ENCODE assay signal across 8 cellular contexts in the genomic region with DNA sequence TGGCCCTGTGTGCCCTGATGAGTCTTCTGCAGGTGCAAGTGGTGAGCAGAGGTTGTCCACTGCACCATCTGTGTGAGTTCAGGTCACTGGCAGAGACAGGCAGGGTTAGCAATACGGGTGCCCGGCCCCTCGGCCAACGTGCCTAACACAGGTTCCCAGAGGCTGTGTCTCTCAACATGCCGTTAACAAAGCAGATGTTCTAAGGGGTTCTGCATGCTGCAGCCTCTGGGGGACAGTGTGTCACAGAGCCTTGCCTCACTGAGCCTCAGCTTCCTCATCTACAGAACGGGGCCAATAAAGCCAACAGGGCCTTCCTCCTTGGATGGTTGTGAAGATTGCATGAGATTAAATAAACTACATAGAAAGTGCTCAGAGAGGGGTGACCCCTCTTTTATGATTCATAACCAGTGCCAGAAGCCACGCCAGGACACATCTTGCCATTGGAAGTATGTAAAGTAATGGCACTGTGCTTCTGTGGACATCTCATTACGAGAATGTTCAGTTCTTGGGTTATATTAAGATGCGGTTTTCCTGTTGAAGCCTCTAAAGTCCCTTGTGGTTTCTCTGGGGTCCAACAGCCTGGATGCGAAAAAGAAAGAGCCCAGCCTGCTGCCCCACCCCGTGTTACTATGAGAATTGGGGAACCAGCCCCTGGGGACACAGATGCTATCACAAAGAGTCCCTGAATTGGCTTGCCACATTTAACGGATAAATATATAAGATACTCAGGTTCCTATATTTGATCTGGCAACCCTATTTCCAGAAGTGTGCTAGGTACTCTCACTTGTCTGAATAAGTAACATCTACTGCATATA. TPM values are rescaled to one million over a fixed set of nuclear protein-coding genes. Genes with fewer than 3 reads are reported as not detected.
DNase-seq lines count a peak whose midpoint lies in the region; ATAC-seq and TF ChIP-seq lines count a peak whose summit lies in the region.

No MANE protein-coding gene starts in this region.

- ATAC-seq in GM21360 (IDR thresholded peaks at IDR 0.05; ENCODE audit: unreplicated experiment) (peak; percentile 50), HG03520 (IDR thresholded peaks at IDR 0.05; ENCODE audit: unreplicated experiment) (peak; percentile 77)

- CTCF ChIA-PET in MCF 10A (lab: Yijun Ruan, JAX) = interaction anchor here (1.5 to 1.6 kb wide), 3 partner anchors 17 to 235 kb away, joined by 3 to 6 read pairs (median 5); no protein-coding TSS in a partner anchor

- POLR2A ChIA-PET in MCF 10A (lab: Yijun Ruan, JAX) = no interaction called here

- peaks cover 4% of the 10 kb centered on the region for H3K9me3 Mint-ChIP-seq in activated naive CD8-positive, alpha-beta T cell treated with anti-CD3 and anti-CD28 coated beads for 36 hours
- no peaks in the 10 kb centered on the region for H3K9me3 Mint-ChIP-seq in MCF 10A (ENCODE audit: unreplicated experiment)

- H3K4me1 Mint-ChIP-seq in activated naive CD8-positive, alpha-beta T cell treated with anti-CD3 and anti-CD28 coated beads for 36 hours = peaks cover 21% of the 10 kb centered on the region
- no peaks in the 10 kb centered on the region for H3K4me1 Mint-ChIP-seq in MCF 10A (ENCODE audit: insufficient read depth, unreplicated experiment)

- H3K4me3 ChIP-seq in GM12875 (ENCODE audit: low read depth, low read length) = no peak overlapping the region

- H3K4me3 Mint-ChIP-seq in activated naive CD8-positive, alpha-beta T cell treated with anti-CD3 and anti-CD28 coated beads for 36 hours = no peak overlapping the region
- H3K4me3 Mint-ChIP-seq in MCF 10A (ENCODE audit: unreplicated experiment) = no peak overlapping the region

- BruUV-seq in MCF 10A (replicated peaks; lab: Mats Ljungman, UMichigan) = no TSS peak

- H3K27me3 Mint-ChIP-seq in activated naive CD8-positive, alpha-beta T cell treated with anti-CD3 and anti-CD28 coated beads for 36 hours = peaks cover 3% of the 10 kb centered on the region
- peaks cover 21% of the 10 kb centered on the region for H3K27me3 Mint-ChIP-seq in MCF 10A (ENCODE audit: insufficient read depth, unreplicated experiment)

- peak overlapping the region; percentile 48 for H3K27ac Mint-ChIP-seq in activated naive CD8-positive, alpha-beta T cell treated with anti-CD3 and anti-CD28 coated beads for 36 hours
- H3K27ac Mint-ChIP-seq in MCF 10A (ENCODE audit: low read depth, unreplicated experiment) = no peak overlapping the region

- no peaks in the 10 kb centered on the region for H3K36me3 Mint-ChIP-seq in activated naive CD8-positive, alpha-beta T cell treated with anti-CD3 and anti-CD28 coated beads for 36 hours
- H3K36me3 Mint-ChIP-seq in MCF 10A (ENCODE audit: insufficient read depth, unreplicated experiment) = no peaks in the 10 kb centered on the region

- intact Hi-C loops in MCF 10A (cut with micrococcal nuclease) = no loop called here

- DNase-seq in activated naive CD8-positive, alpha-beta T cell treated with anti-CD3 and anti-CD28 coated beads for 36 hours = peak; percentile 40
- DNase-seq in islet precursor cell (no peak), activated gamma-delta T cell treated with Interleukin-2 at 50 U/mL for 16 hours (no peak), MCF 10A (ENCODE audit: unreplicated experiment) (no peak), NCI-H69 (lab: John Stamatoyannopoulos, UW) (no peak)

- TF ChIP-seq CTCF in GM12875 (IDR thresholded peaks at IDR 0.05; ENCODE audit: borderline replicate concordance, insufficient read depth, low read depth, low read length) = peak; percentile 37; the same call in 1 of the 2 replicates
- TF ChIP-seq CTCF in MCF 10A (IDR thresholded peaks at IDR 0.05; ENCODE audit: unreplicated experiment) = no peak

RNA-seq across cellular contexts. Expression of a gene that starts 11.2 kb away (rescaled TPM):
- total RNA-seq in activated naive CD8-positive, alpha-beta T cell treated with anti-CD3 and anti-CD28 coated beads for 36 hours = 10 to 100 TPM; 26.3 to 30.8 TPM
- total RNA-seq in MCF 10A (2022) = 31.5 and 34.6 TPM in 2 replicates

RNA-seq across cellular contexts. Expression of a gene that starts 43.4 kb away (rescaled TPM):
- total RNA-seq in activated naive CD8-positive, alpha-beta T cell treated with anti-CD3 and anti-CD28 coated beads for 36 hours = 1 to 10 TPM; 1.2 to 1.4 TPM
- total RNA-seq in MCF 10A (2022) = 8.8 and 11.8 TPM in 2 replicates
